ENCODE assay signal across 14 cellular contexts in the genomic region with DNA sequence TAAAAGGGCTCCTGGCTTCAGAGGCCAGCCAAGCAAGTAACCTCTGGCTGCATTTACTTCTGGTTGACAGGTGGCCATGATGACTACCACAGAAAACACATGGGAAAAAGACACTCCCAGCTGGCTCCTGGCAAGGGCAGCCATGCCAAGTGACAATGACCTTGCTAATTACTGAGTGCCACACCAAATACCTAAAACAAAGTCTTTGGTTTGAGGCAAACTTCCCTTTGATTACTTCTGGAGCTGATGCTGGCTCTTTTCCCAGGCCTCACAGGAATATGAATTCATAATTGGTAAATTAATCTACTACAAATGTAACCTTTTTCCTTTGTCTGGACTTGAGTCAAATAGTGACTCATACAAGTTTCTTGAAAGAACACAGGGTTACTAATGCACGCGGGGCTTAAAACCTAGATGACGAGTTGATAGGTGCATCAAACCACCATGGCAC.
DNase-seq lines count a peak whose midpoint lies in the region; ATAC-seq, FAIRE-seq and TF ChIP-seq lines count a peak whose summit lies in the region.
"Had no signal": no experiment of that assay in that cellular context is flagged by ENCODE, and none has a peak within 500 bp of the region (broad histone marks: within the 10 kb centered on the region; RNA-seq: fewer than 3 reads in every experiment).

No MANE protein-coding gene starts in this region.

- peaks cover 6 to 11% (median 10%) of the 10 kb centered on the region in 3 donors for H3K4me1 ChIP-seq in pancreas

- intact Hi-C loops in pancreas (cut with DNase I), result no loop called here

- FAIRE-seq in pancreas (lab: Jason Lieb, UNC), result no peak
- FAIRE-seq: islet of Langerhans had no signal

- peak overlapping the region in 1 of 4 donors; percentile 9 for H3K27ac ChIP-seq in pancreas
- H3K27ac ChIP-seq: upper lobe of left lung had no signal

- no peaks in the 10 kb centered on the region for H3K9me3 ChIP-seq in pancreas
- H3K9me3 ChIP-seq: upper lobe of left lung had no signal

- no peaks in the 10 kb centered on the region for H3K36me3 ChIP-seq in pancreas
- H3K36me3 ChIP-seq: upper lobe of left lung had no signal

- H3K4me3 ChIP-seq in GM12865 (ENCODE audit: low read depth, low read length) (no peak overlapping the region), epithelial cell of esophagus (ENCODE audit: low read length) (no peak overlapping the region), pancreas (no peak overlapping the region)
- H3K4me3 ChIP-seq: upper lobe of left lung had no signal

- DNase-seq in GM12865 (ENCODE audit: low read depth), result peak; percentile 20
- DNase-seq in RPMI7951 (ENCODE audit: low read depth), result peak; percentile 81
- peak; percentile 94 for DNase-seq in epithelial cell of esophagus (ENCODE audit: low read depth)
- peak; percentile 34 to 69 (median 50) for DNase-seq in pancreas
- DNase-seq in NCI-H2107 (lab: John Stamatoyannopoulos, UW), result no peak
- DNase-seq in effector CD4-positive, alpha-beta T cell, result no peak
- DNase-seq: activated gamma-delta T cell, GOT3, NCI-H1436, upper lobe of left lung had no signal

- TF ChIP-seq CTCF in GM12865 (IDR thresholded peaks at IDR 0.05; ENCODE audit: insufficient read depth, low read depth, low read length, missing control alignments) (no peak), epithelial cell of esophagus (IDR thresholded peaks at IDR 0.05; ENCODE audit: insufficient read depth, low read depth, low read length, missing control alignments) (no peak), pancreas (IDR thresholded peaks at IDR 0.05) (no peak)

- ATAC-seq in pancreas (peak; percentile 92 to 98 (median 96)), HG02938 (IDR thresholded peaks at IDR 0.05; ENCODE audit: unreplicated experiment) (no peak), GM21825 (IDR thresholded peaks at IDR 0.05; ENCODE audit: unreplicated experiment) (no peak)
- ATAC-seq: activated CD4-positive, CD25-positive, alpha-beta regulatory T cell treated with anti-CD3 and anti-CD28 coated beads, Interleukin-2, amount 50 U/mL, for 24 hours had no signal

- WGBS in pancreas, 2 donors, result 14 to 15% methylated on average over 3 of the region's 3 CpGs

- no peaks in the 10 kb centered on the region for H3K27me3 ChIP-seq in pancreas
- H3K27me3 ChIP-seq: upper lobe of left lung had no signal

Comparison
In these comparisons a context has a peak if more than half of its experiments do, and no peak if none do; other contexts are left out.
1. DNase-seq: peak in GM12865 (single experiment), RPMI7951 (single experiment), epithelial cell of esophagus (single experiment) and pancreas (6 of 6); none in NCI-H2107 (single experiment) and effector CD4-positive, alpha-beta T cell (single experiment).
2. ATAC-seq: peak in pancreas (4 of 4); none in HG02938 (single experiment) and GM21825 (single experiment).